ENCODE assay signal across 13 cellular contexts in the genomic region with DNA sequence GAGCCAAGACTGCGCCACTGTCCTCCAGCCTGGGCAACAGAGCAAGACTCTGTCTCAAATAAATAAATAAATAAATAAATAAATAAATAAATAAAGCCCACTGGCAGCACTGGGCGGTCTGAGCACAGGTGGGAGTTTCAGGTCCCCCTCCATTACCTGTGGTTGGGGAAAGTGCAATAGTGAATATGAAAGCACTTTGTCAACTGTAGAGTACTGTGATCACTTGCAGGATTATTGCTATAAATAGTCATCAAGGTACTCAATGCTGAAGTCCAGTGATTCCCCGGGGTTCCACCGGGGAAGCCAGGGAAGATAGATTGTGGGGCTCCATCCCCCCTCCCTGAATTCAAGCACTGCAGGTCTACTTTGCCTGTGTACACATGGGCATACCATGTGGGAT. TPM values are rescaled to one million over a fixed set of nuclear protein-coding genes. Genes with fewer than 3 reads are reported as not detected.
DNase-seq lines count a peak whose midpoint lies in the region; ATAC-seq lines count a peak whose summit lies in the region.
"Had no signal": no experiment of that assay in that cellular context is flagged by ENCODE, and none has a peak within 500 bp of the region (broad histone marks: within the 10 kb centered on the region; RNA-seq: fewer than 3 reads in every experiment).

No MANE protein-coding gene starts in this region.

- peak; percentile 43 to 69 for ATAC-seq in activated T-cell treated with anti-CD3 and anti-CD28 coated beads, Interleukin-2, amount 50 U/mL, for 72 hours (replicated peaks in 1 of 2)
- peak; percentile 64 for ATAC-seq in GM21447 (IDR thresholded peaks at IDR 0.05; ENCODE audit: unreplicated experiment)
- peak; percentile 54 for ATAC-seq in HG03108 (IDR thresholded peaks at IDR 0.05; ENCODE audit: unreplicated experiment)
- ATAC-seq in stimulated activated naive B cell treated with anti-CD40 and anti-IgM and Interleukin-4, amounts not matched to agents 10 μg/mL and 1 μg/mL and 100 μg/mL, for 72 hours (replicated peaks): peak; percentile 50 to 51

- H3K4me1 Mint-ChIP-seq in activated T-cell treated with anti-CD3 and anti-CD28 coated beads, Interleukin-2, amount 50 U/mL, for 72 hours (ENCODE audit: low read depth): peaks cover 57% of the 10 kb centered on the region
- peaks cover 65 to 89% of the 10 kb centered on the region in 2 donors for H3K4me1 Mint-ChIP-seq in stimulated activated naive B cell treated with anti-CD40 and anti-IgM and Interleukin-4, amounts not matched to agents 10 μg/mL and 1 μg/mL and 100 μg/mL, for 72 hours

- no peaks in the 10 kb centered on the region for H3K27me3 Mint-ChIP-seq in activated T-cell treated with anti-CD3 and anti-CD28 coated beads, Interleukin-2, amount 50 U/mL, for 72 hours (ENCODE audit: low read depth)
- no peaks in the 10 kb centered on the region for H3K27me3 Mint-ChIP-seq in stimulated activated naive B cell treated with anti-CD40 and anti-IgM and Interleukin-4, amounts not matched to agents 10 μg/mL and 1 μg/mL and 100 μg/mL, for 72 hours

- no peak for DNase-seq in activated T-cell treated with anti-CD3 and anti-CD28 coated beads, Interleukin-2, amount 50 U/mL, for 72 hours
- DNase-seq in activated T-cell treated with anti-CD3 and anti-CD28 coated beads for 4 hours (no peak), NCI-H2107 (lab: John Stamatoyannopoulos, UW) (no peak), NCI-H1694 (lab: John Stamatoyannopoulos, UW) (no peak)
- peak; percentile 57 for DNase-seq in stimulated activated naive B cell treated with anti-CD40 and anti-IgM and Interleukin-4, amounts not matched to agents 10 μg/mL and 1 μg/mL and 100 μg/mL, for 72 hours
- DNase-seq in stimulated activated CD8-positive, alpha-beta memory T cell treated with anti-CD3 and anti-CD28 coated beads, Interleukin-4, amount 100 ng/mL, for 48 hours: no peak
- DNase-seq: activated CD4-positive, alpha-beta T cell treated with anti-CD3 and anti-CD28 coated beads, Interleukin-2, amount 50 U/mL, for 4 hours; DMS79 treated with DMSO at 0.1 percent for 48 hours; effector CD8-positive, alpha-beta T cell; NCI-H524 treated with DMSO at 0.1 percent for 48 hours; stomach had no signal

- H3K36me3 Mint-ChIP-seq in activated T-cell treated with anti-CD3 and anti-CD28 coated beads, Interleukin-2, amount 50 U/mL, for 72 hours (ENCODE audit: insufficient read depth in 2 of 2): peaks cover 15 to 39% of the 10 kb centered on the region in 2 donors
- peaks cover 69 to 86% of the 10 kb centered on the region in 2 donors for H3K36me3 Mint-ChIP-seq in stimulated activated naive B cell treated with anti-CD40 and anti-IgM and Interleukin-4, amounts not matched to agents 10 μg/mL and 1 μg/mL and 100 μg/mL, for 72 hours

- no peak overlapping the region for H3K4me3 Mint-ChIP-seq in activated T-cell treated with anti-CD3 and anti-CD28 coated beads, Interleukin-2, amount 50 U/mL, for 72 hours
- H3K4me3 Mint-ChIP-seq in stimulated activated naive B cell treated with anti-CD40 and anti-IgM and Interleukin-4, amounts not matched to agents 10 μg/mL and 1 μg/mL and 100 μg/mL, for 72 hours: peak overlapping the region; percentile 73 to 91

- H3K27ac Mint-ChIP-seq in activated T-cell treated with anti-CD3 and anti-CD28 coated beads, Interleukin-2, amount 50 U/mL, for 72 hours: peak overlapping the region; percentile 81
- peak overlapping the region; percentile 100 for H3K27ac Mint-ChIP-seq in stimulated activated naive B cell treated with anti-CD40 and anti-IgM and Interleukin-4, amounts not matched to agents 10 μg/mL and 1 μg/mL and 100 μg/mL, for 72 hours

- H3K9me3 Mint-ChIP-seq in activated T-cell treated with anti-CD3 and anti-CD28 coated beads, Interleukin-2, amount 50 U/mL, for 72 hours: no peaks in the 10 kb centered on the region
- H3K9me3 Mint-ChIP-seq in stimulated activated naive B cell treated with anti-CD40 and anti-IgM and Interleukin-4, amounts not matched to agents 10 μg/mL and 1 μg/mL and 100 μg/mL, for 72 hours: peaks cover 2 to 4% of the 10 kb centered on the region in 2 donors

RNA-seq across cellular contexts. Expression of a gene that starts 42.7 kb away (rescaled TPM):
- total RNA-seq in activated T-cell treated with anti-CD3 and anti-CD28 coated beads, Interleukin-2, amount 50 U/mL, for 72 hours: 10 to 100 TPM in 1 of 2 donors, 1 to 10 TPM in 1; 9.4 to 15.1 TPM

Comparison
In these comparisons a context has a peak if more than half of its experiments do, and no peak if none do; other contexts are left out.
1. H3K4me3 Mint-ChIP-seq: peak in stimulated activated naive B cell treated with anti-CD40 and anti-IgM and Interleukin-4, amounts not matched to agents 10 μg/mL and 1 μg/mL and 100 μg/mL, for 72 hours (2 of 2); none in activated T-cell treated with anti-CD3 and anti-CD28 coated beads, Interleukin-2, amount 50 U/mL, for 72 hours (0 of 2).
2. Peak in every context shown above with its lines, with median percentiles within 50 percentile points of each other: ATAC-seq.